13 cellular contexts compared by ENCODE assay signal in genomic region chr11:94866936-94867795, GRCh38.
"Had no signal": no experiment of that assay in that cellular context is flagged by ENCODE, and none has a peak within 500 bp of the region (broad histone marks: within the 10 kb centered on the region; RNA-seq: fewer than 3 reads in every experiment).

No MANE protein-coding gene starts in this region.

- H3K4me3 ChIP-seq: cardiac muscle cell, skin epidermis had no signal

- H3K9me3 Mint-ChIP-seq: activated naive CD8-positive, alpha-beta T cell treated with anti-CD3 and anti-CD28 coated beads, Interleukin-2, amount 10 ng/mL, durations not matched to agents 7 days and 5 days had no signal

- H3K27ac Mint-ChIP-seq: activated naive CD8-positive, alpha-beta T cell treated with anti-CD3 and anti-CD28 coated beads, Interleukin-2, amount 10 ng/mL, durations not matched to agents 7 days and 5 days; T-helper 17 cell had no signal

- H3K4me1 Mint-ChIP-seq: activated naive CD8-positive, alpha-beta T cell treated with anti-CD3 and anti-CD28 coated beads, Interleukin-2, amount 10 ng/mL, durations not matched to agents 7 days and 5 days had no signal

- FAIRE-seq: colon, urothelium cell line had no signal

- H3K36me3 ChIP-seq: cardiac muscle cell had no signal

- H2AFZ ChIP-seq: parathyroid adenoma had no signal

- ATAC-seq: activated CD4-positive, CD25-positive, alpha-beta regulatory T cell treated with anti-CD3 and anti-CD28 coated beads, Interleukin-2, amount 50 U/mL, for 24 hours; foreskin keratinocyte; left colon; T-helper 17 cell had no signal

- H3K79me2 ChIP-seq: parathyroid adenoma had no signal

- H3K4me3 Mint-ChIP-seq: activated naive CD8-positive, alpha-beta T cell treated with anti-CD3 and anti-CD28 coated beads, Interleukin-2, amount 10 ng/mL, durations not matched to agents 7 days and 5 days; T-helper 17 cell had no signal

- H3K27me3 ChIP-seq: foreskin keratinocyte had no signal

- DNase-seq: activated CD4-positive, alpha-beta T cell treated with anti-CD3 and anti-CD28 coated beads, Interleukin-2, amount 50 U/mL, for 48 hours; activated naive CD8-positive, alpha-beta T cell treated with anti-CD3 and anti-CD28 coated beads, Interleukin-2, amount 10 ng/mL, durations not matched to agents 7 days and 5 days; activated T-cell treated with anti-CD3 and anti-CD28 coated beads, Interleukin-2, amount 50 U/mL, for 48 hours; foreskin keratinocyte; left colon; mammary epithelial cell; T-helper 17 cell had no signal

- H3K4me1 ChIP-seq: foreskin keratinocyte, parathyroid adenoma had no signal

- H3K27ac ChIP-seq: cardiac muscle cell, foreskin keratinocyte, parathyroid adenoma, skin epidermis had no signal

- H3K9ac ChIP-seq: parathyroid adenoma had no signal
